In the genomic region with DNA sequence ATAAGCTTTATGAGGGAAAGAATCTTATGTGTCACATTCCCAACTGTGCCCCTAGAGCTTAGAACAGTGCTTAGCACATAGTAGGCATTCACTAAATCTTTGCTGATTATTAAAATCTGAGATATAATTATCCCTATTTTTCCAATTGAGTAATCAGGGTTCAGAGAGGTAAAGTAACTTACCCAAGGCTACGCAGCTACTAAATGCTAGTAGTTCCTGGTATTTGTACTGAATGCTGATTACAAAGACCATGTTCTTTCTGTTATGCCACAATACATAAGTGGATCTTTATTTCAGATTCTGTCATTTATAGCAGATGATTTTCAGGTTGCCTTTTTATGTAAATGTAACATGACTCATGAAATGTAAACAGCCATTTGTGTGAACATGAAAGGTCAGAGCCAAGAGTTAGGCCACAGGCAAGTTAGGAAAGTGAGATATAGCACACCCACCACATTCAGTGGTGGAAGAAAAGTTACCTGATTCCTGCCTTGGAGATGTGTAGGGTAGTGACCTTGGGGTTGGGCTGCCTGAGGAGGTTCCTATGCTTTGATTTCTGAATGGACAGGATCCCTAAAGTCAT, we compare ENCODE assay signal across 18 cellular contexts.
DNase-seq lines count a peak whose midpoint lies in the region; ATAC-seq and TF ChIP-seq lines count a peak whose summit lies in the region.
"Had no signal": no experiment of that assay in that cellular context is flagged by ENCODE, and none has a peak within 500 bp of the region (broad histone marks: within the 10 kb centered on the region; RNA-seq: fewer than 3 reads in every experiment).

No MANE protein-coding gene starts in this region.

- H3K27me3 ChIP-seq in left lung: no peaks in the 10 kb centered on the region
- H3K27me3 ChIP-seq in testis: no peaks in the 10 kb centered on the region

- no peaks in the 10 kb centered on the region for H3K9me3 ChIP-seq in left lung
- H3K9me3 ChIP-seq in testis: no peaks in the 10 kb centered on the region
- H3K9me3 ChIP-seq: HAP-1 had no signal

- TF ChIP-seq CTCF in MCF 10A (IDR thresholded peaks at IDR 0.05; ENCODE audit: unreplicated experiment) (no peak), left lung (IDR thresholded peaks at IDR 0.05) (no peak), testis (IDR thresholded peaks at IDR 0.05) (no peak)

- CTCF ChIA-PET in MCF 10A (lab: Yijun Ruan, JAX): interaction anchor here (2.2 kb wide), 1 partner anchor 12 kb away, joined by 6 read pairs; no protein-coding TSS in a partner anchor

- H3K36me3 ChIP-seq in left lung (no peaks in the 10 kb centered on the region), testis (ENCODE audit: low read depth, missing control alignments) (no peaks in the 10 kb centered on the region)
- H3K36me3 ChIP-seq: HAP-1 had no signal

- no peak overlapping the region for H3K4me3 Mint-ChIP-seq in MCF 10A (ENCODE audit: unreplicated experiment)
- H3K4me3 Mint-ChIP-seq: brain, CD14-positive monocyte, nephron had no signal

- DNase-seq in Daoy (ENCODE audit: low read depth): peak; percentile 25
- peak; percentile 81 for DNase-seq in MCF 10A (ENCODE audit: unreplicated experiment)
- DNase-seq in left lung: no peak
- no peak for DNase-seq in testis
- DNase-seq in KG1 (lab: John Stamatoyannopoulos, UW): no peak
- DNase-seq: activated CD4-positive, alpha-beta T cell treated with anti-CD3 and anti-CD28 coated beads, Interleukin-2, amount 50 U/mL, for 48 hours; GDM1; glutamatergic neuron; left cardiac atrium; NCI-H446 treated with DMSO at 0.1 percent for 48 hours; RPMI8226 had no signal

- H3K27ac Mint-ChIP-seq in MCF 10A (ENCODE audit: low read depth, unreplicated experiment): peak overlapping the region; percentile 78
- H3K27ac Mint-ChIP-seq: brain had no signal

- peaks cover 64% of the 10 kb centered on the region for H3K4me1 Mint-ChIP-seq in MCF 10A (ENCODE audit: insufficient read depth, unreplicated experiment)

- no peaks in the 10 kb centered on the region for H3K27me3 Mint-ChIP-seq in MCF 10A (ENCODE audit: insufficient read depth, unreplicated experiment)
- H3K27me3 Mint-ChIP-seq: brain had no signal

- peaks cover 9% of the 10 kb centered on the region for H3K36me3 Mint-ChIP-seq in MCF 10A (ENCODE audit: insufficient read depth, unreplicated experiment)

- H3K4me1 ChIP-seq in left lung: peaks cover 8 to 42% of the 10 kb centered on the region in 2 donors
- H3K4me1 ChIP-seq in testis: peaks cover 3% of the 10 kb centered on the region

- ATAC-seq in HG02870 (IDR thresholded peaks at IDR 0.05; ENCODE audit: unreplicated experiment): peak; percentile 50
- ATAC-seq in left lung: peak; percentile 72
- ATAC-seq in HG03571 (IDR thresholded peaks at IDR 0.05; ENCODE audit: unreplicated experiment): no peak
- ATAC-seq in GM18907 (IDR thresholded peaks at IDR 0.05; ENCODE audit: unreplicated experiment): no peak
- ATAC-seq: left cardiac atrium had no signal

- TF ChIP-seq POLR2A in testis (IDR thresholded peaks at IDR 0.05): no peak

- H3K27ac ChIP-seq in left lung: no peak overlapping the region
- no peak overlapping the region for H3K27ac ChIP-seq in testis

- BruUV-seq in MCF 10A (replicated peaks; lab: Mats Ljungman, UMichigan): no TSS peak

- H3K4me3 ChIP-seq in left lung: no peak overlapping the region
- no peak overlapping the region for H3K4me3 ChIP-seq in testis
- H3K4me3 ChIP-seq: HAP-1 had no signal

- H3K9me3 Mint-ChIP-seq in MCF 10A (ENCODE audit: unreplicated experiment): no peaks in the 10 kb centered on the region

- intact Hi-C loops in MCF 10A (cut with micrococcal nuclease) (loop anchor here (5.0 kb wide), 1 partner anchor 36 kb away; no protein-coding TSS in a partner anchor), left lung (cut with DNase I) (no loop called here), testis (cut with DNase I; ENCODE audit: low total_unique reads) (no loop called here)

- 100% methylated on average over 1 of the region's 1 CpG for WGBS in testis, 2 donors

- POLR2A ChIA-PET in MCF 10A (lab: Yijun Ruan, JAX): interaction anchor here (0.6 to 1.6 kb wide), 7 partner anchors 9 to 1067 kb away, joined by 3 to 9 read pairs (median 4); a partner anchor contains a TSS

Comparison
In these comparisons a context has a peak if more than half of its experiments do, and no peak if none do; other contexts are left out.
1. DNase-seq: peak in Daoy (single experiment) and MCF 10A (single experiment); none in left lung (0 of 2), testis (single experiment) and KG1 (single experiment).
2. ATAC-seq: peak in HG02870 (single experiment) and left lung (single experiment); none in HG03571 (single experiment) and GM18907 (single experiment).